ENCODE assay signal across 35 cellular contexts in genomic region chr18:56368066-56368465, GRCh38.
"Had no signal": no experiment of that assay in that cellular context is flagged by ENCODE, and none has a peak within 500 bp of the region (broad histone marks: within the 10 kb centered on the region; RNA-seq: fewer than 3 reads in every experiment).

No MANE protein-coding gene starts in this region.

- DNase-seq: Karpas-422, Kasumi-1, MG63, MM.1S, MV-4-11, NCI-H1048, NCI-H1092, NCI-H1092 treated with DMSO at 0.1 percent for 48 hours, NCI-H1105, NCI-H1105 treated with DMSO at 0.1 percent for 48 hours, NCI-H1417, NCI-H1417 treated with DMSO at 0.1 percent for 48 hours, NCI-H1436, NCI-H1436 treated with DMSO at 0.1 percent for 48 hours, NCI-H146, NCI-H1694, NCI-H1694 treated with DMSO at 0.1 percent for 48 hours, NCI-H187, NCI-H187 treated with DMSO at 0.1 percent for 48 hours, NCI-H1930, NCI-H2029, NCI-H2029 treated with DMSO at 0.1 percent for 48 hours, NCI-H2081, NCI-H2081 treated with DMSO at 0.1 percent for 48 hours, NCI-H2107, NCI-H2171, NCI-H2227 treated with DMSO at 0.1 percent for 48 hours, NCI-H226, NCI-H345, NCI-H446, NCI-H446 treated with DMSO at 0.1 percent for 48 hours, NCI-H510A, NCI-H510A treated with DMSO at 0.1 percent for 48 hours, NCI-H524, NCI-H524 treated with DMSO at 0.1 percent for 48 hours had no signal

- H3K9me3 ChIP-seq: MG63 had no signal

- H3K4me3 ChIP-seq: MG63 had no signal

- H3K36me3 ChIP-seq: MG63 had no signal

- H3K27me3 ChIP-seq: MG63 had no signal
